Comparison of ENCODE assay signal across 26 cellular contexts in the genomic region with DNA sequence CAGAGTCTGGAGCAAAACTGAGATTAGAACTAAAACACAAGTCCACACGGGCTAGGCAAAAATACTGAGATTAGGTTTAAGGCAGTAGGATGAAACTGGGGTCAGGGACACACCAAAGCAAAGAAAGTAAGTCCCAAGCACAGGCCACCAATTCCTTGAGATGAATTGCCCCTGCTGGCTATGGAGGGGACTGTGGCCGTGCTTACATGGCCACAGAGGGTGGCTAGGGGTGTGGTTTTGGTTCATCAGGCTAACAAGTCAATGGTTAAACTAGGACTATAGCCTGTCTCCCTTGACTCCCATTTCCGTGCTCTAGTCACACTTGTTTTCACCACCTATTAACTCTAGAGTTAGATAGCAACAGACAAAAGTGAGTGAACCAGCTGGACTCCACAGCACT.
"Had no signal": no experiment of that assay in that cellular context is flagged by ENCODE, and none has a peak within 500 bp of the region (broad histone marks: within the 10 kb centered on the region; RNA-seq: fewer than 3 reads in every experiment).

No MANE protein-coding gene starts in this region.

- H3K27ac Mint-ChIP-seq: activated B cell treated with CpG ODN at 0.5 μM for 24 hours; activated CD4-positive, alpha-beta T cell treated with anti-CD3 and anti-CD28 coated beads for 36 hours; activated naive CD8-positive, alpha-beta T cell; activated T-cell treated with anti-CD3 and anti-CD28 coated beads, Interleukin-2, amount 50 U/mL, for 24 hours; activated T-helper 17 cell treated with anti-CD3 and anti-CD28 coated beads, Interleukin-2, amount 50 U/mL, for 72 hours; memory B cell; nephron; stimulated activated effector memory CD8-positive, alpha-beta T cell treated with anti-CD3 and anti-CD28 coated beads, Interleukin-12 subunit alpha, Interleukin-12 subunit beta, amount 100 ng/mL, for 72 hours; stimulated activated naive CD8-positive, alpha-beta T cell treated with anti-CD3 and anti-CD28 coated beads, Interleukin-15, amount 100 ng/mL, for 72 hours had no signal

- H3K4me3 ChIP-seq: adrenal gland, ascending aorta, esophagus squamous epithelium, gastrocnemius medialis, heart left ventricle, right lobe of liver, skin epidermis, tibial nerve had no signal

- H3K27me3 Mint-ChIP-seq: activated B cell treated with CpG ODN at 0.5 μM for 24 hours; activated T-cell treated with anti-CD3 and anti-CD28 coated beads, Interleukin-2, amount 50 U/mL, for 24 hours; activated T-helper 17 cell treated with anti-CD3 and anti-CD28 coated beads, Interleukin-2, amount 50 U/mL, for 72 hours; memory B cell; stimulated activated naive CD8-positive, alpha-beta T cell treated with anti-CD3 and anti-CD28 coated beads, Interleukin-15, amount 100 ng/mL, for 72 hours had no signal

- H3K27me3 ChIP-seq: adrenal gland, ascending aorta, brain microvascular endothelial cell, esophagus squamous epithelium, gastrocnemius medialis, heart left ventricle, neutrophil, right lobe of liver, tibial nerve had no signal

- H3K9me3 ChIP-seq: adrenal gland, gastrocnemius medialis, neutrophil, right lobe of liver had no signal

- DNase-seq: activated B cell treated with CpG ODN at 0.5 μM for 24 hours; activated CD4-positive, alpha-beta T cell treated with anti-CD3 and anti-CD28 coated beads for 36 hours; activated CD4-positive, alpha-beta T cell treated with anti-CD3 and anti-CD28 coated beads, Interleukin-2, amount 50 U/mL, for 4 hours; activated CD8-positive, alpha-beta memory T cell treated with anti-CD3 and anti-CD28 coated beads for 24 hours; activated CD8-positive, alpha-beta memory T cell treated with anti-CD3 and anti-CD28 coated beads, Interleukin-2, amount 50 U/mL, for 4 hours; activated T-cell treated with anti-CD3 and anti-CD28 coated beads, Interleukin-2, amount 50 U/mL, for 24 hours; adrenal gland; brain microvascular endothelial cell; caudate nucleus; effector memory CD4-positive, alpha-beta T cell; esophagus squamous epithelium; gastrocnemius medialis; heart left ventricle; left colon; right lobe of liver; stimulated activated CD4-positive, alpha-beta T cell treated with anti-CD3 and anti-CD28 coated beads, Interleukin-2, amount 100 ng/mL, for 24 hours; stimulated activated naive CD8-positive, alpha-beta T cell treated with anti-CD3 and anti-CD28 coated beads, Interleukin-15, amount 100 ng/mL, for 72 hours had no signal

- H3K4me1 Mint-ChIP-seq: activated B cell treated with CpG ODN at 0.5 μM for 24 hours; activated CD4-positive, alpha-beta T cell treated with anti-CD3 and anti-CD28 coated beads for 36 hours; activated T-helper 17 cell treated with anti-CD3 and anti-CD28 coated beads, Interleukin-2, amount 50 U/mL, for 72 hours; memory B cell; stimulated activated effector memory CD8-positive, alpha-beta T cell treated with anti-CD3 and anti-CD28 coated beads, Interleukin-12 subunit alpha, Interleukin-12 subunit beta, amount 100 ng/mL, for 72 hours; stimulated activated naive CD8-positive, alpha-beta T cell treated with anti-CD3 and anti-CD28 coated beads, Interleukin-15, amount 100 ng/mL, for 72 hours had no signal

- H3K27ac ChIP-seq: adrenal gland, ascending aorta, brain microvascular endothelial cell, esophagus squamous epithelium, gastrocnemius medialis, neutrophil, right lobe of liver, skin epidermis, tibial nerve had no signal

- H3K4me1 ChIP-seq: adrenal gland, ascending aorta, gastrocnemius medialis, right lobe of liver, tibial nerve had no signal

- H3K4me3 Mint-ChIP-seq: activated B cell treated with CpG ODN at 0.5 μM for 24 hours; activated CD4-positive, alpha-beta T cell treated with anti-CD3 and anti-CD28 coated beads for 36 hours; activated naive CD8-positive, alpha-beta T cell; activated T-cell treated with anti-CD3 and anti-CD28 coated beads, Interleukin-2, amount 50 U/mL, for 24 hours; activated T-helper 17 cell treated with anti-CD3 and anti-CD28 coated beads, Interleukin-2, amount 50 U/mL, for 72 hours; memory B cell; nephron; stimulated activated effector memory CD8-positive, alpha-beta T cell treated with anti-CD3 and anti-CD28 coated beads, Interleukin-12 subunit alpha, Interleukin-12 subunit beta, amount 100 ng/mL, for 72 hours; stimulated activated naive CD8-positive, alpha-beta T cell treated with anti-CD3 and anti-CD28 coated beads, Interleukin-15, amount 100 ng/mL, for 72 hours had no signal

- H3K36me3 ChIP-seq: adrenal gland, ascending aorta, brain microvascular endothelial cell, esophagus squamous epithelium, gastrocnemius medialis, heart left ventricle, neutrophil, right lobe of liver, tibial nerve had no signal

- H3K36me3 Mint-ChIP-seq: memory B cell; stimulated activated effector memory CD8-positive, alpha-beta T cell treated with anti-CD3 and anti-CD28 coated beads, Interleukin-12 subunit alpha, Interleukin-12 subunit beta, amount 100 ng/mL, for 72 hours had no signal

- ATAC-seq: activated CD4-positive, alpha-beta T cell treated with anti-CD3 and anti-CD28 coated beads for 36 hours; activated T-helper 17 cell treated with anti-CD3 and anti-CD28 coated beads, Interleukin-2, amount 50 U/mL, for 72 hours; gastrocnemius medialis; left colon; stimulated activated effector memory CD8-positive, alpha-beta T cell treated with anti-CD3 and anti-CD28 coated beads, Interleukin-12 subunit alpha, Interleukin-12 subunit beta, amount 100 ng/mL, for 72 hours; stimulated activated naive CD8-positive, alpha-beta T cell treated with anti-CD3 and anti-CD28 coated beads, Interleukin-15, amount 100 ng/mL, for 72 hours had no signal
